ENCODE assay signal across 1 cellular context in genomic region chr1:32454726-32455125, GRCh38.
TF ChIP-seq lines count a peak whose summit lies in the region.

No MANE protein-coding gene starts in this region.

TF ChIP-seq in H1, 55 proteins besides CTCF, POLR2A, EP300 and RAD21:
- 0 out of 2 replicates have a peak, but pooled peaks have one; percentile 28 for TF ChIP-seq SP1 (IDR thresholded peaks at IDR 0.05; ENCODE audit: low read depth, low read length)
- no peak for TF ChIP-seq RNF2 (IDR thresholded peaks at IDR 0.05; ENCODE audit: borderline replicate concordance, low read depth, low read length, missing control alignments, poor library complexity, severe bottlenecking)
